ENCODE assay signal across 8 cellular contexts in genomic region chr6:8435845-8436168, GRCh38. TPM values are rescaled to one million over a fixed set of nuclear protein-coding genes. Genes with fewer than 3 reads are reported as not detected.
DNase-seq lines count a peak whose midpoint lies in the region; ATAC-seq, FAIRE-seq and TF ChIP-seq lines count a peak whose summit lies in the region.

No MANE protein-coding gene starts in this region.

- no peaks in the 10 kb centered on the region for H3K36me3 Mint-ChIP-seq in chondrocyte (ENCODE audit: low read depth)
- peaks cover 6% of the 10 kb centered on the region for H3K36me3 Mint-ChIP-seq in mesothelial cell of epicardium

- DNase-seq in DMS53 treated with DMSO at 0.1 percent for 48 hours (lab: John Stamatoyannopoulos, UW; ENCODE audit: unreplicated experiment), result peak; percentile 61
- DNase-seq in chondrocyte (ENCODE audit: low spot score), result no peak
- DNase-seq in mesothelial cell of epicardium (ENCODE audit: low spot score in 2 of 2, unreplicated experiment in 2 of 2), result no peak
- no peak for DNase-seq in occipital lobe (lab: John Stamatoyannopoulos, UW)
- DNase-seq in D721Med (ENCODE audit: insufficient read length, low spot score), result no peak
- no peak for DNase-seq in NCI-H2227 (lab: John Stamatoyannopoulos, UW; ENCODE audit: unreplicated experiment)

- TF ChIP-seq CTCF in chondrocyte (IDR thresholded peaks at IDR 0.05), result no peak
- no peak for TF ChIP-seq CTCF in mesothelial cell of epicardium (IDR thresholded peaks at IDR 0.05; ENCODE audit: unreplicated experiment)
- TF ChIP-seq CTCF in D721Med (IDR thresholded peaks at IDR 0.05; ENCODE audit: insufficient read depth, missing control alignments), result no peak

- H3K27ac Mint-ChIP-seq in chondrocyte (ENCODE audit: unreplicated experiment) (peak overlapping the region; percentile 99), mesothelial cell of epicardium (peak overlapping the region; percentile 99)

- no peak for FAIRE-seq in D721Med (lab: Jason Lieb, UNC)

- H3K9me3 Mint-ChIP-seq in chondrocyte (ENCODE audit: low read depth), result no peaks in the 10 kb centered on the region
- no peaks in the 10 kb centered on the region for H3K9me3 Mint-ChIP-seq in mesothelial cell of epicardium

- H3K4me1 Mint-ChIP-seq in chondrocyte (ENCODE audit: low read depth) (peaks cover 48% of the 10 kb centered on the region), mesothelial cell of epicardium (peaks cover 52% of the 10 kb centered on the region)

- peak overlapping the region; percentile 95 for H3K4me3 Mint-ChIP-seq in chondrocyte (ENCODE audit: unreplicated experiment)
- H3K4me3 Mint-ChIP-seq in mesothelial cell of epicardium, result peak overlapping the region; percentile 93

- peaks cover 7% of the 10 kb centered on the region; the same call in 1 of the 2 replicates for H3K36me3 ChIP-seq in KOPT-K1 (ENCODE audit: insufficient read depth, low read length)

- H3K27ac ChIP-seq in KOPT-K1 (ENCODE audit: low read depth, low read length, poor library complexity, severe bottlenecking), result peak overlapping the region; percentile 88

- no peaks in the 10 kb centered on the region for H3K27me3 Mint-ChIP-seq in chondrocyte (ENCODE audit: low read depth)
- no peaks in the 10 kb centered on the region for H3K27me3 Mint-ChIP-seq in mesothelial cell of epicardium (ENCODE audit: low read depth)

- ATAC-seq in activated CD4-positive, CD25-positive, alpha-beta regulatory T cell treated with anti-CD3 and anti-CD28 coated beads, Interleukin-2, amount 50 U/mL, for 24 hours, result no peak

- H3K9me3 ChIP-seq in KOPT-K1 (ENCODE audit: insufficient read depth, low read length, poor library complexity, severe bottlenecking), result peaks cover 13% of the 10 kb centered on the region

RNA-seq across cellular contexts. Expression of gene SLC35B3, which starts 0.5 kb away (rescaled TPM):
- total RNA-seq in chondrocyte (29.5 to 32.8 TPM (median 30.4 TPM) in 3 replicates), mesothelial cell of epicardium (26.6 to 27.1 TPM (median 27.0 TPM) in 3 replicates), occipital lobe (12.0 TPM)
